In genomic region chr14:90519262-90519920, GRCh38 we compare ENCODE assay signal across 1 cellular context.
TF ChIP-seq lines count a peak whose summit lies in the region.

No MANE protein-coding gene starts in this region.

TF ChIP-seq in SK-N-SH, 30 proteins besides CTCF, POLR2A, EP300 and RAD21 (continued from another document):
- TF ChIP-seq IRF3 (IDR thresholded peaks at IDR 0.05; ENCODE audit: low read depth, low read length): no peak
- no peak for TF ChIP-seq MAX (IDR thresholded peaks at IDR 0.05; ENCODE audit: low read depth)
